In genomic region chr20:35776513-35777101, GRCh38 we compare ENCODE assay signal across 1 cellular context.
A peak's percentile ranks its signal among the peaks of the same experiment; 100 is the strongest.
TF ChIP-seq lines count a peak whose summit lies in the region.

No MANE protein-coding gene starts in this region.

TF ChIP-seq in K562, 482 proteins besides CTCF, POLR2A, EP300 and RAD21 (continued from another document):
- TF ChIP-seq MNT (conservative IDR thresholded peaks at IDR 0.05) (peak in 1 of 2 experiments; percentile 64; a peak in 2 of 4 replicates), EWSR1 (IDR thresholded peaks at IDR 0.05; ENCODE audit: borderline replicate concordance, low read depth, partially characterized antibody) (no peak), TEAD1 (CRISPR knock-in tag; IDR thresholded peaks at IDR 0.05) (0 out of 4 replicates have a peak, but pooled peaks of 1 of the 2 experiments have one; percentile 1), EP400 (IDR thresholded peaks at IDR 0.05) (peak; percentile 58), ZNF778 (CRISPR knock-in tag; IDR thresholded peaks at IDR 0.05) (no peak), KLF1 (tag; IDR thresholded peaks at IDR 0.05) (no peak), ZNF584 (CRISPR knock-in tag; IDR thresholded peaks at IDR 0.05; ENCODE audit: low read depth) (no peak), SMC3 (conservative IDR thresholded peaks at IDR 0.05; ENCODE audit: insufficient read depth, low read depth, low read length) (no peak), CTBP1 (IDR thresholded peaks at IDR 0.05; ENCODE audit: borderline replicate concordance) (0 out of 2 replicates have a peak, but pooled peaks have one; percentile 16), TRIM28 (IDR thresholded peaks at IDR 0.05) (no peak), MAFG (tag; conservative IDR thresholded peaks at IDR 0.05) (peak; percentile 67), ZNF766 (CRISPR knock-in tag; conservative IDR thresholded peaks at IDR 0.05) (0 out of 2 replicates have a peak, but pooled peaks have one; percentile 13), NRF1 (conservative IDR thresholded peaks at IDR 0.05 in 1 of 2, IDR thresholded peaks at IDR 0.05 in 1 of 2) (0 out of 4 replicates have a peak, but pooled peaks have one; percentile 14 to 16), NR2C2 (CRISPR knock-in tag; IDR thresholded peaks at IDR 0.05) (no peak), NR2C2 (tag; IDR thresholded peaks at IDR 0.05) (no peak), SIX5 (IDR thresholded peaks at IDR 0.05; ENCODE audit: borderline replicate concordance in 1 of 2, insufficient read depth in 1 of 2, low read depth in 1 of 2, low read length in 2 of 2) (no peak), MBD1 (CRISPR knock-in tag; IDR thresholded peaks at IDR 0.05) (no peak), SMAD2 (IDR thresholded peaks at IDR 0.05; ENCODE audit: low read depth, low read length) (no peak), NFE2L1 (tag; IDR thresholded peaks at IDR 0.05; ENCODE audit: borderline replicate concordance, low read depth) (peak; percentile 16; the same call in 1 of the 2 replicates), BCL6 (CRISPR knock-in tag; IDR thresholded peaks at IDR 0.05) (no peak), RFX5 (IDR thresholded peaks at IDR 0.05; ENCODE audit: low read depth, low read length) (no peak), ATF4 (CRISPR knock-in tag; IDR thresholded peaks at IDR 0.05) (no peak), ZNF444 (CRISPR knock-in tag; IDR thresholded peaks at IDR 0.05) (no peak), ZNF384 (IDR thresholded peaks at IDR 0.05; ENCODE audit: low read depth, low read length) (no peak), NFIX (CRISPR knock-in tag; IDR thresholded peaks at IDR 0.05; ENCODE audit: low read depth) (peak; percentile 27; the same call in 1 of the 2 replicates), ZNF263 (CRISPR knock-in tag; IDR thresholded peaks at IDR 0.05; ENCODE audit: borderline replicate concordance) (peak; percentile 12; the same call in 1 of the 2 replicates), HDAC2 (IDR thresholded peaks at IDR 0.05) (peak; percentile 86; the same call in 1 of the 2 replicates), HEY1 (CRISPR knock-in tag; IDR thresholded peaks at IDR 0.05; ENCODE audit: borderline replicate concordance) (no peak), ADNP (tag; IDR thresholded peaks at IDR 0.05) (no peak), KAT8 (IDR thresholded peaks at IDR 0.05; ENCODE audit: low read depth) (no peak), STAT5A (IDR thresholded peaks at IDR 0.05; ENCODE audit: borderline replicate concordance, low read length) (no peak), ZNF398 (CRISPR knock-in tag; IDR thresholded peaks at IDR 0.05) (no peak), TRIM25 (IDR thresholded peaks at IDR 0.05; ENCODE audit: borderline replicate concordance) (no peak), L3MBTL2 (IDR thresholded peaks at IDR 0.05) (peak; percentile 39; the same call in 1 of the 2 replicates), SOX6 (IDR thresholded peaks at IDR 0.05) (no peak), E4F1 (CRISPR knock-in tag; IDR thresholded peaks at IDR 0.05; ENCODE audit: borderline replicate concordance) (no peak), SMARCA4 (IDR thresholded peaks at IDR 0.05) (peak; percentile 47), MYC (IDR thresholded peaks at IDR 0.05; ENCODE audit: low read depth, low read length) (peak; percentile 68; the same call in 1 of the 2 replicates), MYC (CRISPR knock-in tag; IDR thresholded peaks at IDR 0.05; ENCODE audit: borderline replicate concordance, low read depth) (no peak), NFIC (IDR thresholded peaks at IDR 0.05) (peak; percentile 97), RCOR1 (IDR thresholded peaks at IDR 0.05; ENCODE audit: borderline replicate concordance in 1 of 2, low read depth in 2 of 2, low read length in 2 of 2) (peak in 1 of 2 experiments; percentile 58; a peak in 1 of 4 replicates), TCF3 (CRISPR knock-in tag; IDR thresholded peaks at IDR 0.05) (no peak)
- TF ChIP-seq, protein P1, sequence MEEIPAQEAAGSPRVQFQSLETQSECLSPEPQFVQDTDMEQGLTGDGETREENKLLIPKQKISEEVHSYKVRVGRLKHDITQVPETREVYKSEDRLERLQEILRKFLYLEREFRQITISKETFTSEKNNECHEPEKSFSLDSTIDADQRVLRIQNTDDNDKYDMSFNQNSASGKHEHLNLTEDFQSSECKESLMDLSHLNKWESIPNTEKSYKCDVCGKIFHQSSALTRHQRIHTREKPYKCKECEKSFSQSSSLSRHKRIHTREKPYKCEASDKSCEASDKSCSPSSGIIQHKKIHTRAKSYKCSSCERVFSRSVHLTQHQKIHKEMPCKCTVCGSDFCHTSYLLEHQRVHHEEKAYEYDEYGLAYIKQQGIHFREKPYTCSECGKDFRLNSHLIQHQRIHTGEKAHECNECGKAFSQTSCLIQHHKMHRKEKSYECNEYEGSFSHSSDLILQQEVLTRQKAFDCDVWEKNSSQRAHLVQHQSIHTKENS (CRISPR knock-in tag; IDR thresholded peaks at IDR 0.05): no peak
- TF ChIP-seq, protein P2, sequence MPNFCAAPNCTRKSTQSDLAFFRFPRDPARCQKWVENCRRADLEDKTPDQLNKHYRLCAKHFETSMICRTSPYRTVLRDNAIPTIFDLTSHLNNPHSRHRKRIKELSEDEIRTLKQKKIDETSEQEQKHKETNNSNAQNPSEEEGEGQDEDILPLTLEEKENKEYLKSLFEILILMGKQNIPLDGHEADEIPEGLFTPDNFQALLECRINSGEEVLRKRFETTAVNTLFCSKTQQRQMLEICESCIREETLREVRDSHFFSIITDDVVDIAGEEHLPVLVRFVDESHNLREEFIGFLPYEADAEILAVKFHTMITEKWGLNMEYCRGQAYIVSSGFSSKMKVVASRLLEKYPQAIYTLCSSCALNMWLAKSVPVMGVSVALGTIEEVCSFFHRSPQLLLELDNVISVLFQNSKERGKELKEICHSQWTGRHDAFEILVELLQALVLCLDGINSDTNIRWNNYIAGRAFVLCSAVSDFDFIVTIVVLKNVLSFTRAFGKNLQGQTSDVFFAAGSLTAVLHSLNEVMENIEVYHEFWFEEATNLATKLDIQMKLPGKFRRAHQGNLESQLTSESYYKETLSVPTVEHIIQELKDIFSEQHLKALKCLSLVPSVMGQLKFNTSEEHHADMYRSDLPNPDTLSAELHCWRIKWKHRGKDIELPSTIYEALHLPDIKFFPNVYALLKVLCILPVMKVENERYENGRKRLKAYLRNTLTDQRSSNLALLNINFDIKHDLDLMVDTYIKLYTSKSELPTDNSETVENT (CRISPR knock-in tag; IDR thresholded peaks at IDR 0.05): no peak
- TF ChIP-seq, protein P3, sequence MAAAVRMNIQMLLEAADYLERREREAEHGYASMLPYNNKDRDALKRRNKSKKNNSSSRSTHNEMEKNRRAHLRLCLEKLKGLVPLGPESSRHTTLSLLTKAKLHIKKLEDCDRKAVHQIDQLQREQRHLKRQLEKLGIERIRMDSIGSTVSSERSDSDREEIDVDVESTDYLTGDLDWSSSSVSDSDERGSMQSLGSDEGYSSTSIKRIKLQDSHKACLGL (CRISPR knock-in tag; IDR thresholded peaks at IDR 0.05; ENCODE audit: borderline replicate concordance, poor library complexity, severe bottlenecking): no peak
- TF ChIP-seq, protein P4, sequence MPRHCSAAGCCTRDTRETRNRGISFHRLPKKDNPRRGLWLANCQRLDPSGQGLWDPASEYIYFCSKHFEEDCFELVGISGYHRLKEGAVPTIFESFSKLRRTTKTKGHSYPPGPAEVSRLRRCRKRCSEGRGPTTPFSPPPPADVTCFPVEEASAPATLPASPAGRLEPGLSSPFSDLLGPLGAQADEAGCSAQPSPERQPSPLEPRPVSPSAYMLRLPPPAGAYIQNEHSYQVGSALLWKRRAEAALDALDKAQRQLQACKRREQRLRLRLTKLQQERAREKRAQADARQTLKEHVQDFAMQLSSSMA (CRISPR knock-in tag; IDR thresholded peaks at IDR 0.05): no peak
- TF ChIP-seq, protein P5, sequence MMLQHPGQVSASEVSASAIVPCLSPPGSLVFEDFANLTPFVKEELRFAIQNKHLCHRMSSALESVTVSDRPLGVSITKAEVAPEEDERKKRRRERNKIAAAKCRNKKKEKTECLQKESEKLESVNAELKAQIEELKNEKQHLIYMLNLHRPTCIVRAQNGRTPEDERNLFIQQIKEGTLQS (IDR thresholded peaks at IDR 0.05): no peak
- TF ChIP-seq, protein P5 (CRISPR knock-in tag; conservative IDR thresholded peaks at IDR 0.05): no peak
